10 cellular contexts compared by ENCODE assay signal in genomic region chr10:12947741-12948140, GRCh38. TPM values are rescaled to one million over a fixed set of nuclear protein-coding genes. Genes with fewer than 3 reads are reported as not detected.
"Had no signal": no experiment of that assay in that cellular context is flagged by ENCODE, and none has a peak within 500 bp of the region (broad histone marks: within the 10 kb centered on the region; RNA-seq: fewer than 3 reads in every experiment).

No MANE protein-coding gene starts in this region.

- H3K36me3 ChIP-seq: HAP-1 had no signal

- H3K9ac ChIP-seq: GM23248 had no signal

- H3K4me3 ChIP-seq: GM23248, HAP-1, K562 had no signal

- H3K4me3 Mint-ChIP-seq: HFFc6 had no signal

- FAIRE-seq: HTR-8/SVneo, K562 had no signal

- DNase-seq: GM23248, GOT3, H7, HFFc6, IMR-90 had no signal

- ATAC-seq: HCT116, K562 had no signal

- H3K27ac Mint-ChIP-seq: HFFc6 had no signal

- H3K27ac ChIP-seq: GM23248 had no signal

- H2AFZ ChIP-seq: GM23248 had no signal

- H3K9me3 ChIP-seq: HAP-1 had no signal

- H3K4me1 ChIP-seq: HAP-1 had no signal

RNA-seq across cellular contexts. Expression of gene CCDC3, which starts 53.8 kb away (rescaled TPM):
- total RNA-seq: GM23248, HT-29, K562 had no signal
- polyA plus RNA-seq: GM23248, K562 had no signal
